ENCODE assay signal across 9 cellular contexts in the genomic region with DNA sequence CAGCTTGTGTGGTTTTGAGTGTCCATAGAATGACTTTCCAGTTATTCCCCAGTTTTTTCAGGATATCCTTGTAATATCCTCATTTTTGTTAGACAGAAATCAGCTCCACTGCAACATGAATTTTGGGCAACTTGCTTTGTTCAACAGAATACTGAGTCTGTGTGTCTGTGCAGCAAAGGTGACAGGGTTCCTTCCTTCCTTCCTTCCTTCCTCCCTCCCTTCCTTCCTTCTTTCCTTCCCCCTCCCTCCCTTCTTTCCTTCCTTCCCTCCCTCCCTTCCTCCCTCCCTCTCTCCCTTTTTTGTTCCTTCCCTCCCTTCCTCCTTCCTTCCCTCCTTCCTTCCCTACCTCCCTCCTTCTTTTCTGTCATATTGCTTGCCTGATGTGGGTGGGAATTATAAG.
"Had no signal": no experiment of that assay in that cellular context is flagged by ENCODE, and none has a peak within 500 bp of the region (broad histone marks: within the 10 kb centered on the region; RNA-seq: fewer than 3 reads in every experiment).

No MANE protein-coding gene starts in this region.

- H3K4me1 Mint-ChIP-seq: IgD-negative memory B cell had no signal

- H3K27ac Mint-ChIP-seq: HFFc6, IgD-negative memory B cell had no signal

- H3K36me3 Mint-ChIP-seq: IgD-negative memory B cell had no signal

- H3K9ac ChIP-seq: GM23248 had no signal

- H3K4me3 Mint-ChIP-seq: H9, HFFc6, IgD-negative memory B cell had no signal

- DNase-seq: GM23248, H9, HCEC 1CT, HFFc6, KG1 had no signal

- FAIRE-seq: H1, H54 had no signal

- H3K9me3 Mint-ChIP-seq: HFFc6 had no signal

- H3K27ac ChIP-seq: GM23248, HL-60 had no signal

- H3K4me3 ChIP-seq: GM23248 had no signal

- H2AFZ ChIP-seq: GM23248 had no signal
